21 cellular contexts compared by ENCODE assay signal in genomic region chr1:37544530-37544929, GRCh38. TPM values are rescaled to one million over a fixed set of nuclear protein-coding genes. Genes with fewer than 3 reads are reported as not detected.
"Had no signal": no experiment of that assay in that cellular context is flagged by ENCODE, and none has a peak within 500 bp of the region (broad histone marks: within the 10 kb centered on the region; RNA-seq: fewer than 3 reads in every experiment).

No MANE protein-coding gene starts in this region.

- H3K27ac Mint-ChIP-seq: dendritic cell treated with granulocyte-macrophage colony-stimulating factor and Interleukin-4, amounts not matched to agents 40 ng/mL and 50 ng/mL, for 4 days; mesothelial cell of epicardium; neural progenitor cell; progenitor cell of endocrine pancreas; type B pancreatic cell had no signal

- H3K4me1 Mint-ChIP-seq: mesothelial cell of epicardium, neural progenitor cell had no signal

- H3K4me3 Mint-ChIP-seq: dendritic cell treated with granulocyte-macrophage colony-stimulating factor and Interleukin-4, amounts not matched to agents 40 ng/mL and 50 ng/mL, for 4 days; effector memory CD8-positive, alpha-beta T cell; mesothelial cell of epicardium; natural killer cell treated with Interleukin-12 subunit alpha and Interleukin-12 subunit beta and Interleukin-15 and Interleukin-18, amount 100 ng/mL, for 72 hours; neural progenitor cell; type B pancreatic cell had no signal

- ATAC-seq: effector memory CD8-positive, alpha-beta T cell; left colon; natural killer cell treated with Interleukin-12 subunit alpha and Interleukin-12 subunit beta and Interleukin-15 and Interleukin-18, amount 100 ng/mL, for 72 hours; pancreas had no signal

- DNase-seq: cerebellar nuclear complex; effector memory CD8-positive, alpha-beta T cell; esophagus squamous epithelium; foreskin fibroblast; head of caudate nucleus; left colon; mammary epithelial cell; occipital lobe; pancreas; right lobe of liver; stimulated activated CD4-positive, alpha-beta T cell treated with anti-CD3 and anti-CD28 coated beads, Interleukin-15, amount 100 ng/mL, for 24 hours; stimulated activated CD4-positive, alpha-beta T cell treated with anti-CD3 and anti-CD28 coated beads, Interleukin-1b, Interleukin-23, amount 100 ng/mL, for 48 hours; stimulated activated CD4-positive, alpha-beta T cell treated with anti-CD3 and anti-CD28 coated beads, Interleukin-4, amount 100 ng/mL, for 24 hours; stomach; substantia nigra had no signal

- H3K9me3 Mint-ChIP-seq: dendritic cell treated with granulocyte-macrophage colony-stimulating factor and Interleukin-4, amounts not matched to agents 40 ng/mL and 50 ng/mL, for 4 days; effector memory CD8-positive, alpha-beta T cell; mesothelial cell of epicardium; natural killer cell treated with Interleukin-12 subunit alpha and Interleukin-12 subunit beta and Interleukin-15 and Interleukin-18, amount 100 ng/mL, for 72 hours; neural progenitor cell; type B pancreatic cell had no signal

- H3K27me3 Mint-ChIP-seq: dendritic cell treated with granulocyte-macrophage colony-stimulating factor and Interleukin-4, amounts not matched to agents 40 ng/mL and 50 ng/mL, for 4 days; effector memory CD8-positive, alpha-beta T cell; natural killer cell treated with Interleukin-12 subunit alpha and Interleukin-12 subunit beta and Interleukin-15 and Interleukin-18, amount 100 ng/mL, for 72 hours; progenitor cell of endocrine pancreas; type B pancreatic cell had no signal

RNA-seq across cellular contexts. Expression of gene DNALI1, which starts 12.2 kb away (rescaled TPM):
- total RNA-seq: natural killer cell treated with Interleukin-12 subunit alpha and Interleukin-12 subunit beta and Interleukin-15 and Interleukin-18, amount 100 ng/mL, for 72 hours had no signal
